8 cellular contexts compared by ENCODE assay signal in the genomic region with DNA sequence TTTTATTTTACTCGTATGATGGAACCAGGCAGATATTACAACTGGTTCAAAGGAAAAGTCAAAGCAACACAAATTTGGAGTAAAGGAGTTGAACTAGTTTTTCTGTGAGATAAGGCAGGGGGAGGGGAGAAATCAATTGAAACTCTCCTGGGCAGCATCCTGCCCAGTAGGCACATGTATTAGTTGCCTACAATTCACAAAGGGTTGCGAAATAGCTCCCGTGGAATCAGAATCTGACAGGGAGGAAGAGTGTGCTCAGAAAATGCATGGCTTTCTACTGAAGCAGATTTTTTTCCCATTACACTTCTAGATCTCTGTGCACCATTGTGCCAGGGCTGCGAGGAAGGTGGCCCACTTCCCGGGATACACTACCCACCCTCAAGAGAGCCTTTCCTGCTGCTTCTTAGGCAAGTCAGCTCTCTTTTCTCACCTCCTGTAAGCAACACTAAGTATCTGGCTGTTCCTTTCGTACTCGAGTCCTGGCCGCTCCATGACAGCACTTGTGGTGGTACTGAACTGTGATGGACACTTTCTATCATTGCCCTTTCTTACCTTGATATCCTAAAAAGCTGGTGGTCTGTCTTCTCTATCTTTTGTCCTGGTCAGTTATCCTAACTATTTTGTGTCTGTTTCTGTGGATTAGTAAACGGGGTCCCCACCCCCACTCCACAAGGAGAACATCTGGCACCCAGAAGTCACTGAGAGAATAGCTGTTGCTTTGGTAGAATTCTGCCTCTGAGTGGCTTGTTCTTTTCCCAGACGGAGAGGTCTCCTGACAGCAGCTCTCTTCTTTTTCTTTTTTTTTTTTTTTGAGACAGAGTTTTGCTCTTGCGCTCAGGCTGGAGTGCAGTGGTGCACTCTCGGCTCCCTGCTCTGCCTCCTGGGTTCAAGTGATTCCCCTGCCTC.
DNase-seq lines count a peak whose midpoint lies in the region; ATAC-seq, FAIRE-seq and TF ChIP-seq lines count a peak whose summit lies in the region.

No MANE protein-coding gene starts in this region.

- FAIRE-seq in GM12878 (lab: Jason Lieb, UNC) = peak; percentile 23
- FAIRE-seq in HTR-8/SVneo (lab: Jason Lieb, UNC) = no peak

- SMC1A ChIA-PET in GM12878 (lab: Charles Lee; ENCODE audit: uncharacterized antibody, unreplicated experiment) = interaction anchor here (0.6 to 2.4 kb wide), 24 partner anchors 10 to 237 kb away, joined by 3 to 18 read pairs (median 4); no protein-coding TSS in a partner anchor

- H3K4me1 ChIP-seq in GM12878 (ENCODE audit: control insufficient read depth, insufficient read depth, low read length) = peaks cover 44% of the 10 kb centered on the region

- BruUV-seq in GM12878 (replicated peaks; lab: Mats Ljungman, UMichigan) = TSS peak; percentile 86

- 33% methylated on average over 12 of the region's 12 CpGs for WGBS in GM12878 (ENCODE audit: insufficient coverage, insufficient replicate concordance, low lambda C conversion rate, missing lambda C conversion rate)

- no peak for TF ChIP-seq CTCF in GM12878 (IDR thresholded peaks at IDR 0.05 in 2 of 3, conservative IDR thresholded peaks at IDR 0.05 in 1 of 3; ENCODE audit: control insufficient read depth in 2 of 3, extremely low read depth in 1 of 3, insufficient read depth in 1 of 3, low read depth in 3 of 3, low read length in 3 of 3)

- in situ Hi-C loops in GM12878 (cut with MboI) = no loop called here

- RAD21 ChIA-PET in GM12878 (lab: Charles Lee; ENCODE audit: unreplicated experiment) = interaction anchor here (0.7 to 4.3 kb wide), 16 partner anchors 11 to 215 kb away, joined by 3 to 37 read pairs (median 6); a partner anchor contains a TSS

- intact Hi-C loops in GM12878 (cut with micrococcal nuclease; ENCODE audit: unreplicated experiment) = loop anchor here (1.0 to 5.0 kb wide), 4 partner anchors 30 to 132 kb away; a partner anchor contains a TSS
- intact Hi-C loops in sciatic nerve (cut with DNase I) = no loop called here

- H3K4me2 ChIP-seq in GM12878 (ENCODE audit: control insufficient read depth, insufficient read depth) = peak overlapping the region; percentile 78

- POLR2A ChIA-PET in GM12878 (lab: Charles Lee) = interaction anchor here (0.6 to 2.3 kb wide), 8 partner anchors 19 to 62 kb away, joined by 3 to 13 read pairs (median 6); no protein-coding TSS in a partner anchor

- H4K20me1 ChIP-seq in GM12878 (ENCODE audit: control insufficient read depth, insufficient read depth) = no peaks in the 10 kb centered on the region

- H3K79me2 ChIP-seq in GM12878 (ENCODE audit: control insufficient read depth, insufficient read depth, low read length) = peaks cover 36% of the 10 kb centered on the region

- H3K9me3 ChIP-seq in GM12878 (replicated peaks; ENCODE audit: control insufficient read depth, insufficient read depth, low read length) = no peaks in the 10 kb centered on the region

- H3K9ac ChIP-seq in GM12878 (ENCODE audit: control insufficient read depth, insufficient read depth, low read length) = peak overlapping the region; percentile 62

- peaks cover 16 to 28% of the 10 kb centered on the region in 2 experiments for H3K36me3 ChIP-seq in GM12878 (ENCODE audit: control insufficient read depth in 2 of 2, insufficient read depth in 2 of 2, low read length in 1 of 2)

- TF ChIP-seq RAD21 in GM12878 (IDR thresholded peaks at IDR 0.05; ENCODE audit: insufficient read depth, low read depth, low read length) = no peak

- ATAC-seq in HG03432 (IDR thresholded peaks at IDR 0.05; ENCODE audit: unreplicated experiment) (peak; percentile 2), GM12878 (peak; percentile 5), sciatic nerve (peak; percentile 58)

- H3K27me3 ChIP-seq in GM12878 (replicated peaks in 1 of 2; ENCODE audit: control insufficient read depth in 2 of 2, insufficient read depth in 2 of 2, low read length in 1 of 2) = no peaks in the 10 kb centered on the region

- peak overlapping the region; percentile 37; the same call in 1 of the 2 replicates for H3K4me3 ChIP-seq in GM12878

- CTCF ChIA-PET in GM12878 (lab: Yijun Ruan, JAX) = interaction anchor here (0.6 to 3.7 kb wide), 12 partner anchors 10 to 215 kb away, joined by 3 to 22 read pairs (median 7); a partner anchor contains a TSS

- TF ChIP-seq EP300 in GM12878 (IDR thresholded peaks at IDR 0.05; ENCODE audit: borderline replicate concordance in 1 of 2, control insufficient read depth in 1 of 2, low read depth in 2 of 2, low read length in 2 of 2) = no peak

- TF ChIP-seq POLR2A in GM12878 (IDR thresholded peaks at IDR 0.05; ENCODE audit: low read depth, low read length) = peak; percentile 56; the same call in 1 of the 2 replicates

- peak overlapping the region; percentile 90 for H3K27ac ChIP-seq in GM12878 (ENCODE audit: control insufficient read depth, insufficient read depth)

- H2AFZ ChIP-seq in GM12878 (ENCODE audit: control insufficient read depth, low read depth, low read length) = no peak overlapping the region

- DNase-seq in NCI-H2171 treated with DMSO at 0.1 percent for 48 hours (lab: John Stamatoyannopoulos, UW) = peak; percentile 21
- DNase-seq in NCI-H2171 (lab: John Stamatoyannopoulos, UW) = no peak
- no peak for DNase-seq in GM12878 (ENCODE audit: low read depth, low spot score)
- no peak for DNase-seq in sciatic nerve (ENCODE audit: low spot score)
- DNase-seq in HTR-8/SVneo (ENCODE audit: insufficient read length, low spot score) = no peak
- DNase-seq in NCI-H2227 (lab: John Stamatoyannopoulos, UW; ENCODE audit: unreplicated experiment) = no peak
- DNase-seq in D341Med (ENCODE audit: low spot score) = no peak

TF ChIP-seq in GM12878, 131 proteins besides CTCF, POLR2A, EP300 and RAD21 (continues in another document):
- TF ChIP-seq, protein P1, sequence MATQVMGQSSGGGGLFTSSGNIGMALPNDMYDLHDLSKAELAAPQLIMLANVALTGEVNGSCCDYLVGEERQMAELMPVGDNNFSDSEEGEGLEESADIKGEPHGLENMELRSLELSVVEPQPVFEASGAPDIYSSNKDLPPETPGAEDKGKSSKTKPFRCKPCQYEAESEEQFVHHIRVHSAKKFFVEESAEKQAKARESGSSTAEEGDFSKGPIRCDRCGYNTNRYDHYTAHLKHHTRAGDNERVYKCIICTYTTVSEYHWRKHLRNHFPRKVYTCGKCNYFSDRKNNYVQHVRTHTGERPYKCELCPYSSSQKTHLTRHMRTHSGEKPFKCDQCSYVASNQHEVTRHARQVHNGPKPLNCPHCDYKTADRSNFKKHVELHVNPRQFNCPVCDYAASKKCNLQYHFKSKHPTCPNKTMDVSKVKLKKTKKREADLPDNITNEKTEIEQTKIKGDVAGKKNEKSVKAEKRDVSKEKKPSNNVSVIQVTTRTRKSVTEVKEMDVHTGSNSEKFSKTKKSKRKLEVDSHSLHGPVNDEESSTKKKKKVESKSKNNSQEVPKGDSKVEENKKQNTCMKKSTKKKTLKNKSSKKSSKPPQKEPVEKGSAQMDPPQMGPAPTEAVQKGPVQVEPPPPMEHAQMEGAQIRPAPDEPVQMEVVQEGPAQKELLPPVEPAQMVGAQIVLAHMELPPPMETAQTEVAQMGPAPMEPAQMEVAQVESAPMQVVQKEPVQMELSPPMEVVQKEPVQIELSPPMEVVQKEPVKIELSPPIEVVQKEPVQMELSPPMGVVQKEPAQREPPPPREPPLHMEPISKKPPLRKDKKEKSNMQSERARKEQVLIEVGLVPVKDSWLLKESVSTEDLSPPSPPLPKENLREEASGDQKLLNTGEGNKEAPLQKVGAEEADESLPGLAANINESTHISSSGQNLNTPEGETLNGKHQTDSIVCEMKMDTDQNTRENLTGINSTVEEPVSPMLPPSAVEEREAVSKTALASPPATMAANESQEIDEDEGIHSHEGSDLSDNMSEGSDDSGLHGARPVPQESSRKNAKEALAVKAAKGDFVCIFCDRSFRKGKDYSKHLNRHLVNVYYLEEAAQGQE (IDR thresholded peaks at IDR 0.05; ENCODE audit: low read depth, low read length) = no peak
- TF ChIP-seq RAD51 (IDR thresholded peaks at IDR 0.05) = no peak
- TF ChIP-seq, protein P2, sequence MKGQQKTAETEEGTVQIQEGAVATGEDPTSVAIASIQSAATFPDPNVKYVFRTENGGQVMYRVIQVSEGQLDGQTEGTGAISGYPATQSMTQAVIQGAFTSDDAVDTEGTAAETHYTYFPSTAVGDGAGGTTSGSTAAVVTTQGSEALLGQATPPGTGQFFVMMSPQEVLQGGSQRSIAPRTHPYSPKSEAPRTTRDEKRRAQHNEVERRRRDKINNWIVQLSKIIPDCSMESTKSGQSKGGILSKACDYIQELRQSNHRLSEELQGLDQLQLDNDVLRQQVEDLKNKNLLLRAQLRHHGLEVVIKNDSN (IDR thresholded peaks at IDR 0.05; ENCODE audit: borderline replicate concordance, extremely low read length, insufficient read depth, low read depth, low read length) = no peak
- 0 out of 3 replicates have a peak, but pooled peaks have one; percentile 4 for TF ChIP-seq POU2F2 (IDR thresholded peaks at IDR 0.05; ENCODE audit: borderline replicate concordance, low read depth, low read length)
- TF ChIP-seq CEBPB (IDR thresholded peaks at IDR 0.05; ENCODE audit: borderline replicate concordance in 1 of 2, low read depth in 2 of 2, low read length in 2 of 2) = peak in 1 of 2 experiments; percentile 27; a peak in 1 of 4 replicates
- no peak for TF ChIP-seq NR2C2 (IDR thresholded peaks at IDR 0.05; ENCODE audit: borderline replicate concordance, control insufficient read depth, insufficient read length, low read depth)
- TF ChIP-seq ZNF622 (IDR thresholded peaks at IDR 0.05) = no peak
- TF ChIP-seq, protein P3, sequence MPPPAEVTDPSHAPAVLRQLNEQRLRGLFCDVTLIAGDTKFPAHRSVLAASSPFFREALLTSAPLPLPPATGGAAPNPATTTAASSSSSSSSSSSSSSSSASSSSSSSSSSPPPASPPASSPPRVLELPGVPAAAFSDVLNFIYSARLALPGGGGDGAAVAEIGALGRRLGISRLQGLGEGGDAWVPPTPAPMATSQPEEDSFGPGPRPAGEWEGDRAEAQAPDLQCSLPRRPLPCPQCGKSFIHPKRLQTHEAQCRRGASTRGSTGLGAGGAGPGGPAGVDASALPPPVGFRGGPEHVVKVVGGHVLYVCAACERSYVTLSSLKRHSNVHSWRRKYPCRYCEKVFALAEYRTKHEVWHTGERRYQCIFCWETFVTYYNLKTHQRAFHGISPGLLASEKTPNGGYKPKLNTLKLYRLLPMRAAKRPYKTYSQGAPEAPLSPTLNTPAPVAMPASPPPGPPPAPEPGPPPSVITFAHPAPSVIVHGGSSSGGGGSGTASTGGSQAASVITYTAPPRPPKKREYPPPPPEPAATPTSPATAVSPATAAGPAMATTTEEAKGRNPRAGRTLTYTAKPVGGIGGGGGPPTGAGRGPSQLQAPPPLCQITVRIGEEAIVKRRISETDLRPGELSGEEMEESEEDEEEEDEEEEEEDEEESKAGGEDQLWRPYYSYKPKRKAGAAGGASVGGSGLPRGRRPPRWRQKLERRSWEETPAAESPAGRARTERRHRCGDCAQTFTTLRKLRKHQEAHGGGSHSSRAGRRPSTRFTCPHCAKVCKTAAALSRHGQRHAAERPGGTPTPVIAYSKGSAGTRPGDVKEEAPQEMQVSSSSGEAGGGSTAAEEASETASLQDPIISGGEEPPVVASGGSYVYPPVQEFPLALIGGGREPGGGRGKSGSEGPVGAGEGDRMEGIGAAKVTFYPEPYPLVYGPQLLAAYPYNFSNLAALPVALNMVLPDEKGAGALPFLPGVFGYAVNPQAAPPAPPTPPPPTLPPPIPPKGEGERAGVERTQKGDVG (CRISPR knock-in tag; IDR thresholded peaks at IDR 0.05) = no peak

Comparison
In these comparisons a context has a peak if more than half of its experiments do, and no peak if none do; other contexts are left out.
1. ATAC-seq: peak in every context shown above with its lines; median percentile 58 in sciatic nerve; 5 in GM12878; 2 in HG03432.